ENCODE assay signal across 11 cellular contexts in the genomic region with DNA sequence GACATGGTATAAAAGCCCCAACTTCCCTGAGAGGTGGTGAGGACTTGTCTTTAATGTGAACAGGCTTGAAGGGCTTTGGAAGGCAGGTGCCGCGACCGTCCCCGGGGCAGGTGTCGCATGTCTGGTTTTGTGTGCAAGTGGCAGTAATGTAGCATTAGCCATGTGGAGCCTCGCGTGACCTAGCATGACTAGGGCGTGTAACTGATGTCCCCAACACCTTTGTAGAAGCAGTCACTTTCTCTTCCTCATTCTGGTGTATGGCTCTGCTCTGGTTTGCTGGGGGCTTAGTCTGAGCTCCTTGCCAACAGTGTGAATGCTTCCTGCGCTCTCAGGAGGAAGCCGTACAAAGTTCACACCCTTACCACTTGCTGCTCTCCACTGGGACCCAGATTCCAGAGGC.
A peak's percentile ranks its signal among the peaks of the same experiment; 100 is the strongest.
DNase-seq lines count a peak whose midpoint lies in the region; ATAC-seq and TF ChIP-seq lines count a peak whose summit lies in the region.
"Had no signal": no experiment of that assay in that cellular context is flagged by ENCODE, and none has a peak within 500 bp of the region (broad histone marks: within the 10 kb centered on the region; RNA-seq: fewer than 3 reads in every experiment).

No MANE protein-coding gene starts in this region.

- DNase-seq in GM12864 (ENCODE audit: low read depth) = peak; percentile 55
- DNase-seq in NAMALWA (ENCODE audit: low spot score) = peak; percentile 73
- DNase-seq in activated T-cell treated with anti-CD3 and anti-CD28 coated beads, Interleukin-2, amount 50 U/mL, for 48 hours = no peak
- no peak for DNase-seq in stimulated activated CD4-positive, alpha-beta T cell treated with anti-CD3 and anti-CD28 coated beads, Interleukin-12 subunit alpha, Interleukin-12 subunit beta, amount 100 ng/mL, for 4 hours
- DNase-seq in LoVo (ENCODE audit: low spot score) = no peak
- no peak for DNase-seq in NK-92 (lab: John Stamatoyannopoulos, UW; ENCODE audit: unreplicated experiment)
- DNase-seq: CD4-positive, alpha-beta memory T cell; HCEC 1CT had no signal

- no peak overlapping the region for H3K4me3 ChIP-seq in GM12864 (ENCODE audit: low read depth, low read length)
- H3K4me3 ChIP-seq: vagina had no signal

- peak; percentile 96 for ATAC-seq in GM19328 (IDR thresholded peaks at IDR 0.05; ENCODE audit: unreplicated experiment)
- ATAC-seq in HG02938 (IDR thresholded peaks at IDR 0.05; ENCODE audit: unreplicated experiment) = peak; percentile 100

- no peak for TF ChIP-seq CTCF in GM12864 (IDR thresholded peaks at IDR 0.05; ENCODE audit: low read depth, low read length, missing control alignments)

Comparison
In these comparisons a context has a peak if more than half of its experiments do, and no peak if none do; other contexts are left out.
1. DNase-seq: peak in GM12864 (single experiment) and NAMALWA (single experiment); none in activated T-cell treated with anti-CD3 and anti-CD28 coated beads, Interleukin-2, amount 50 U/mL, for 48 hours (0 of 2), stimulated activated CD4-positive, alpha-beta T cell treated with anti-CD3 and anti-CD28 coated beads, Interleukin-12 subunit alpha, Interleukin-12 subunit beta, amount 100 ng/mL, for 4 hours (single experiment), LoVo (single experiment) and NK-92 (single experiment).